Comparison of ENCODE assay signal across 1 cellular context in the genomic region with DNA sequence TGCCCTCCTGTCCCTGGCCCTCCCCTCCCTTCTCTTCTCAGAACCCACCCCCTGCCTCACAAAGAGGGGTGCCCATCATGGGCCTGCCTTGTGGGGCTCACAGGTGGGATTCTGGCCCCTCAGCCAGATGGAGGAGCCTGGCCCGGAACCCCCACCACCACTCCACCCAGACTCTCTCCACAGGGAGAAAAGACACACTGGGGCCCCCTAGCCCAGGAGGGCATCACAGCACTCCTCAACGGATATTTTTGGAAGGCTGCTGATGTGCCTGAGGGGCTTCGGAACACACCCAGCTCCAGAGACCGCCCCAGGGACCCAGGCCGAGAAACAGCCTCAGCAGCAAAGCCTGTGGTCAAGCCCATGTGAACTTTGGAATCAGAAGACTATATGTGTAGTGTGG.
TF ChIP-seq lines count a peak whose summit lies in the region.

No MANE protein-coding gene starts in this region.

TF ChIP-seq in GM23338, 12 proteins besides CTCF, POLR2A, EP300 and RAD21 (continued from another document):
- TF ChIP-seq, protein P1, sequence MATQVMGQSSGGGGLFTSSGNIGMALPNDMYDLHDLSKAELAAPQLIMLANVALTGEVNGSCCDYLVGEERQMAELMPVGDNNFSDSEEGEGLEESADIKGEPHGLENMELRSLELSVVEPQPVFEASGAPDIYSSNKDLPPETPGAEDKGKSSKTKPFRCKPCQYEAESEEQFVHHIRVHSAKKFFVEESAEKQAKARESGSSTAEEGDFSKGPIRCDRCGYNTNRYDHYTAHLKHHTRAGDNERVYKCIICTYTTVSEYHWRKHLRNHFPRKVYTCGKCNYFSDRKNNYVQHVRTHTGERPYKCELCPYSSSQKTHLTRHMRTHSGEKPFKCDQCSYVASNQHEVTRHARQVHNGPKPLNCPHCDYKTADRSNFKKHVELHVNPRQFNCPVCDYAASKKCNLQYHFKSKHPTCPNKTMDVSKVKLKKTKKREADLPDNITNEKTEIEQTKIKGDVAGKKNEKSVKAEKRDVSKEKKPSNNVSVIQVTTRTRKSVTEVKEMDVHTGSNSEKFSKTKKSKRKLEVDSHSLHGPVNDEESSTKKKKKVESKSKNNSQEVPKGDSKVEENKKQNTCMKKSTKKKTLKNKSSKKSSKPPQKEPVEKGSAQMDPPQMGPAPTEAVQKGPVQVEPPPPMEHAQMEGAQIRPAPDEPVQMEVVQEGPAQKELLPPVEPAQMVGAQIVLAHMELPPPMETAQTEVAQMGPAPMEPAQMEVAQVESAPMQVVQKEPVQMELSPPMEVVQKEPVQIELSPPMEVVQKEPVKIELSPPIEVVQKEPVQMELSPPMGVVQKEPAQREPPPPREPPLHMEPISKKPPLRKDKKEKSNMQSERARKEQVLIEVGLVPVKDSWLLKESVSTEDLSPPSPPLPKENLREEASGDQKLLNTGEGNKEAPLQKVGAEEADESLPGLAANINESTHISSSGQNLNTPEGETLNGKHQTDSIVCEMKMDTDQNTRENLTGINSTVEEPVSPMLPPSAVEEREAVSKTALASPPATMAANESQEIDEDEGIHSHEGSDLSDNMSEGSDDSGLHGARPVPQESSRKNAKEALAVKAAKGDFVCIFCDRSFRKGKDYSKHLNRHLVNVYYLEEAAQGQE (IDR thresholded peaks at IDR 0.05; ENCODE audit: unreplicated experiment) = no peak
- TF ChIP-seq ZNF114 (CRISPR knock-in tag; IDR thresholded peaks at IDR 0.05) (no peak), POLR2AphosphoS5 (IDR thresholded peaks at IDR 0.05; ENCODE audit: low read depth) (no peak)
